In genomic region chr1:5991784-5992033, GRCh38 we compare ENCODE assay signal across 8 cellular contexts. TPM values are rescaled to one million over a fixed set of nuclear protein-coding genes. Genes with fewer than 3 reads are reported as not detected.
DNase-seq lines count a peak whose midpoint lies in the region; ATAC-seq and TF ChIP-seq lines count a peak whose summit lies in the region.

No MANE protein-coding gene starts in this region.

- H3K27me3 Mint-ChIP-seq in mesothelial cell of epicardium (ENCODE audit: low read depth), result peaks cover 18% of the 10 kb centered on the region

- peaks cover 3% of the 10 kb centered on the region; the same call in 1 of the 2 replicates for H3K4me1 ChIP-seq in GM23248 (ENCODE audit: insufficient read depth)

- peaks cover 32% of the 10 kb centered on the region for H3K79me2 ChIP-seq in GM23248 (ENCODE audit: insufficient read depth)

- peak overlapping the region; percentile 76 for H3K4me3 Mint-ChIP-seq in mesothelial cell of epicardium

- no peak for TF ChIP-seq CTCF in GM12865 (IDR thresholded peaks at IDR 0.05; ENCODE audit: insufficient read depth, low read depth, low read length, missing control alignments)
- no peak for TF ChIP-seq CTCF in mesothelial cell of epicardium (IDR thresholded peaks at IDR 0.05; ENCODE audit: unreplicated experiment)

- no peaks in the 10 kb centered on the region for H4K20me1 ChIP-seq in GM23248 (ENCODE audit: insufficient read depth)

- H3K36me3 Mint-ChIP-seq in mesothelial cell of epicardium, result no peaks in the 10 kb centered on the region

- DNase-seq in GM12865 (ENCODE audit: low read depth) (no peak), GM23248 (no peak), NCI-H1092 treated with DMSO at 0.1 percent for 48 hours (lab: John Stamatoyannopoulos, UW) (peak; percentile 76), mesothelial cell of epicardium (ENCODE audit: low spot score in 2 of 2, unreplicated experiment in 2 of 2) (no peak), GOT3 (lab: John Stamatoyannopoulos, UW) (no peak)
- no peak for DNase-seq in activated CD8-positive, alpha-beta memory T cell treated with anti-CD3 and anti-CD28 coated beads, Interleukin-2, amount 50 U/mL, for 48 hours

- no peaks in the 10 kb centered on the region for H3K36me3 ChIP-seq in GM23248 (ENCODE audit: low read depth)

- H3K9me3 ChIP-seq in GM23248 (ENCODE audit: low read depth), result no peaks in the 10 kb centered on the region

- no peaks in the 10 kb centered on the region for H3K9me3 Mint-ChIP-seq in mesothelial cell of epicardium

- peak overlapping the region; percentile 69 for H3K4me3 ChIP-seq in GM12865 (ENCODE audit: low read depth, low read length)
- peak overlapping the region; percentile 93 for H3K4me3 ChIP-seq in GM23248

- ATAC-seq in GM21423 (IDR thresholded peaks at IDR 0.05; ENCODE audit: unreplicated experiment), result no peak

- no peaks in the 10 kb centered on the region for H3K9me2 ChIP-seq in GM23248 (ENCODE audit: insufficient read depth)

- H3K27ac ChIP-seq in GM23248 (peak overlapping the region; percentile 95), cingulate gyrus (ENCODE audit: low read depth, low read length) (peak overlapping the region; percentile 88)

- H3K27me3 ChIP-seq in GM23248 (replicated peaks; ENCODE audit: insufficient read depth), result no peaks in the 10 kb centered on the region

- peaks cover 20% of the 10 kb centered on the region for H3K4me1 Mint-ChIP-seq in mesothelial cell of epicardium

- H3K4me2 ChIP-seq in GM23248 (ENCODE audit: unreplicated experiment), result peak overlapping the region; percentile 98

- H3F3A ChIP-seq in GM23248 (ENCODE audit: insufficient read depth), result no peaks in the 10 kb centered on the region

- no peak overlapping the region for H3K27ac Mint-ChIP-seq in mesothelial cell of epicardium

- in situ Hi-C loops in GM23248 (cut with MboI), result no loop called here

- H3K9ac ChIP-seq in GM23248, result peak overlapping the region; percentile 88

- peak overlapping the region; percentile 89 for H2AFZ ChIP-seq in GM23248

- WGBS in GM23248 (ENCODE audit: low coverage in 1 of 2, low lambda C conversion rate in 2 of 2, missing lambda C conversion rate in 2 of 2), 2 experiments, result 2% methylated on average over 18 of the region's 22 CpGs; no CpG with 5 or more reads in 1 of the 2 experiments

RNA-seq across cellular contexts. Expression of gene NPHP4, which starts 0.5 kb away (rescaled TPM):
- 4.0 and 7.8 TPM in 2 replicates for total RNA-seq in GM23248 (2014; rRNA removed; shearing (Covaris generic))
- 4.2 and 4.4 TPM in 2 replicates for polyA plus RNA-seq in GM23248 (2016; fragmentation: Nextera tagmentation; extraction: Ambion mirVana)
- total RNA-seq in mesothelial cell of epicardium, result 15.6 to 16.4 TPM (median 16.4 TPM) in 3 replicates

RNA-seq across cellular contexts. Expression of gene KCNAB2, which starts 54.0 kb away (rescaled TPM):
- 3.5 and 4.8 TPM in 2 replicates for total RNA-seq in GM23248 (2014; rRNA removed; shearing (Covaris generic))
- 3.9 TPM in 2 replicates for polyA plus RNA-seq in GM23248 (2016; fragmentation: Nextera tagmentation; extraction: Ambion mirVana)
- 10.7 to 12.7 TPM (median 10.8 TPM) in 3 replicates for total RNA-seq in mesothelial cell of epicardium
